In the genomic region with DNA sequence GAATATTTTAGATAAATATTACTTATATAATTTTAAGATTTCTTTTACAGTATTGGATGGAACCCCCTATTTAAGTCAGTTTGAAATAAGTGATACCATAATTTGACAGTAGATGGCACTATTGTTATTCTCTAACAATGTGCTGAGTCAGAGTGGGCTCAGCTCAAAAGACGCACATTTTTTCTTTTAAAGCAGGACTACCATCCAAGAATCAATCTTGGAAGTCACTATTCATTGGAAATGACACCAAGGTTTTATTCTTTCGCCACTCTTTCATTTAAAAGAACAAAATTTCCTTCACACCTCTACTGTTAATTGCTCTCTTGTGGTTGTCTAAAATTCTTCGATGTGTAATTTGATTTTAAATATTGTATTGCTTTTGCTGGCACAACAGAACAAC, we compare ENCODE assay signal across 1 cellular context.
TF ChIP-seq lines count a peak whose summit lies in the region.

No MANE protein-coding gene starts in this region.

TF ChIP-seq in K562, 482 proteins besides CTCF, POLR2A, EP300 and RAD21 (continued from another document):
- TF ChIP-seq, protein P1, sequence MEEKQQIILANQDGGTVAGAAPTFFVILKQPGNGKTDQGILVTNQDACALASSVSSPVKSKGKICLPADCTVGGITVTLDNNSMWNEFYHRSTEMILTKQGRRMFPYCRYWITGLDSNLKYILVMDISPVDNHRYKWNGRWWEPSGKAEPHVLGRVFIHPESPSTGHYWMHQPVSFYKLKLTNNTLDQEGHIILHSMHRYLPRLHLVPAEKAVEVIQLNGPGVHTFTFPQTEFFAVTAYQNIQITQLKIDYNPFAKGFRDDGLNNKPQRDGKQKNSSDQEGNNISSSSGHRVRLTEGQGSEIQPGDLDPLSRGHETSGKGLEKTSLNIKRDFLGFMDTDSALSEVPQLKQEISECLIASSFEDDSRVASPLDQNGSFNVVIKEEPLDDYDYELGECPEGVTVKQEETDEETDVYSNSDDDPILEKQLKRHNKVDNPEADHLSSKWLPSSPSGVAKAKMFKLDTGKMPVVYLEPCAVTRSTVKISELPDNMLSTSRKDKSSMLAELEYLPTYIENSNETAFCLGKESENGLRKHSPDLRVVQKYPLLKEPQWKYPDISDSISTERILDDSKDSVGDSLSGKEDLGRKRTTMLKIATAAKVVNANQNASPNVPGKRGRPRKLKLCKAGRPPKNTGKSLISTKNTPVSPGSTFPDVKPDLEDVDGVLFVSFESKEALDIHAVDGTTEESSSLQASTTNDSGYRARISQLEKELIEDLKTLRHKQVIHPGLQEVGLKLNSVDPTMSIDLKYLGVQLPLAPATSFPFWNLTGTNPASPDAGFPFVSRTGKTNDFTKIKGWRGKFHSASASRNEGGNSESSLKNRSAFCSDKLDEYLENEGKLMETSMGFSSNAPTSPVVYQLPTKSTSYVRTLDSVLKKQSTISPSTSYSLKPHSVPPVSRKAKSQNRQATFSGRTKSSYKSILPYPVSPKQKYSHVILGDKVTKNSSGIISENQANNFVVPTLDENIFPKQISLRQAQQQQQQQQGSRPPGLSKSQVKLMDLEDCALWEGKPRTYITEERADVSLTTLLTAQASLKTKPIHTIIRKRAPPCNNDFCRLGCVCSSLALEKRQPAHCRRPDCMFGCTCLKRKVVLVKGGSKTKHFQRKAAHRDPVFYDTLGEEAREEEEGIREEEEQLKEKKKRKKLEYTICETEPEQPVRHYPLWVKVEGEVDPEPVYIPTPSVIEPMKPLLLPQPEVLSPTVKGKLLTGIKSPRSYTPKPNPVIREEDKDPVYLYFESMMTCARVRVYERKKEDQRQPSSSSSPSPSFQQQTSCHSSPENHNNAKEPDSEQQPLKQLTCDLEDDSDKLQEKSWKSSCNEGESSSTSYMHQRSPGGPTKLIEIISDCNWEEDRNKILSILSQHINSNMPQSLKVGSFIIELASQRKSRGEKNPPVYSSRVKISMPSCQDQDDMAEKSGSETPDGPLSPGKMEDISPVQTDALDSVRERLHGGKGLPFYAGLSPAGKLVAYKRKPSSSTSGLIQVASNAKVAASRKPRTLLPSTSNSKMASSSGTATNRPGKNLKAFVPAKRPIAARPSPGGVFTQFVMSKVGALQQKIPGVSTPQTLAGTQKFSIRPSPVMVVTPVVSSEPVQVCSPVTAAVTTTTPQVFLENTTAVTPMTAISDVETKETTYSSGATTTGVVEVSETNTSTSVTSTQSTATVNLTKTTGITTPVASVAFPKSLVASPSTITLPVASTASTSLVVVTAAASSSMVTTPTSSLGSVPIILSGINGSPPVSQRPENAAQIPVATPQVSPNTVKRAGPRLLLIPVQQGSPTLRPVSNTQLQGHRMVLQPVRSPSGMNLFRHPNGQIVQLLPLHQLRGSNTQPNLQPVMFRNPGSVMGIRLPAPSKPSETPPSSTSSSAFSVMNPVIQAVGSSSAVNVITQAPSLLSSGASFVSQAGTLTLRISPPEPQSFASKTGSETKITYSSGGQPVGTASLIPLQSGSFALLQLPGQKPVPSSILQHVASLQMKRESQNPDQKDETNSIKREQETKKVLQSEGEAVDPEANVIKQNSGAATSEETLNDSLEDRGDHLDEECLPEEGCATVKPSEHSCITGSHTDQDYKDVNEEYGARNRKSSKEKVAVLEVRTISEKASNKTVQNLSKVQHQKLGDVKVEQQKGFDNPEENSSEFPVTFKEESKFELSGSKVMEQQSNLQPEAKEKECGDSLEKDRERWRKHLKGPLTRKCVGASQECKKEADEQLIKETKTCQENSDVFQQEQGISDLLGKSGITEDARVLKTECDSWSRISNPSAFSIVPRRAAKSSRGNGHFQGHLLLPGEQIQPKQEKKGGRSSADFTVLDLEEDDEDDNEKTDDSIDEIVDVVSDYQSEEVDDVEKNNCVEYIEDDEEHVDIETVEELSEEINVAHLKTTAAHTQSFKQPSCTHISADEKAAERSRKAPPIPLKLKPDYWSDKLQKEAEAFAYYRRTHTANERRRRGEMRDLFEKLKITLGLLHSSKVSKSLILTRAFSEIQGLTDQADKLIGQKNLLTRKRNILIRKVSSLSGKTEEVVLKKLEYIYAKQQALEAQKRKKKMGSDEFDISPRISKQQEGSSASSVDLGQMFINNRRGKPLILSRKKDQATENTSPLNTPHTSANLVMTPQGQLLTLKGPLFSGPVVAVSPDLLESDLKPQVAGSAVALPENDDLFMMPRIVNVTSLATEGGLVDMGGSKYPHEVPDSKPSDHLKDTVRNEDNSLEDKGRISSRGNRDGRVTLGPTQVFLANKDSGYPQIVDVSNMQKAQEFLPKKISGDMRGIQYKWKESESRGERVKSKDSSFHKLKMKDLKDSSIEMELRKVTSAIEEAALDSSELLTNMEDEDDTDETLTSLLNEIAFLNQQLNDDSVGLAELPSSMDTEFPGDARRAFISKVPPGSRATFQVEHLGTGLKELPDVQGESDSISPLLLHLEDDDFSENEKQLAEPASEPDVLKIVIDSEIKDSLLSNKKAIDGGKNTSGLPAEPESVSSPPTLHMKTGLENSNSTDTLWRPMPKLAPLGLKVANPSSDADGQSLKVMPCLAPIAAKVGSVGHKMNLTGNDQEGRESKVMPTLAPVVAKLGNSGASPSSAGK (IDR thresholded peaks at IDR 0.05), result no peak
- TF ChIP-seq ZNF316 (IDR thresholded peaks at IDR 0.05) (peak; percentile 96), ELF1 (tag; IDR thresholded peaks at IDR 0.05) (no peak)
